In genomic region chr19:4709440-4710280, GRCh38 we compare ENCODE assay signal across 1 cellular context.
TF ChIP-seq lines count a peak whose summit lies in the region.

No MANE protein-coding gene starts in this region.

TF ChIP-seq in IMR-90, 13 proteins besides CTCF, POLR2A, EP300 and RAD21 (continued from another document):
- TF ChIP-seq CEBPB (IDR thresholded peaks at IDR 0.05; ENCODE audit: low read depth, low read length) (no peak), NFE2L2 (IDR thresholded peaks at IDR 0.05; ENCODE audit: low read depth, low read length) (no peak), ELK1 (IDR thresholded peaks at IDR 0.05; ENCODE audit: borderline replicate concordance, low read depth, low read length) (no peak), MAZ (IDR thresholded peaks at IDR 0.05; ENCODE audit: borderline replicate concordance, low read depth, low read length) (no peak), BHLHE40 (IDR thresholded peaks at IDR 0.05; ENCODE audit: low read depth, low read length) (no peak), RFX5 (IDR thresholded peaks at IDR 0.05; ENCODE audit: low read depth, low read length) (no peak)
